In the genomic region with DNA sequence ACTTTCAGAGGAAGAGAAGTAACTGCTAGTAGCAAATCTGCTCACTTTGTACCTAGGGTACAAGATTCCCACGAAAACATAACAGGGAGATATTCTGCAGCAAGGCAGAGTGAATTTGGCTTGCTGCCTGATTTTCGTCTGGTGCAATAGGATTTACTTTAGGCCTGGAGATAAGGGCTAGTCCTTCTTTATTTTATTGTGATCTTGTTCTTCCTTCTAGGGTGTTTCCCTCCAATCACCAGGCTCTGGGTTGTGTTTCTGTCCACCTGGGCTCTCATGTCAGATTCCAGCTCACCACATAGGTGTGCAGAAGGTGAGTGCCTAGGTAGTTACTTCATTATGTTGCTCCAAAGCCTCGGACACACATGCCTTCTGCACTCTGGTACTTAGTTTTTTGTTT, we compare ENCODE assay signal across 22 cellular contexts.
"Had no signal": no experiment of that assay in that cellular context is flagged by ENCODE, and none has a peak within 500 bp of the region (broad histone marks: within the 10 kb centered on the region; RNA-seq: fewer than 3 reads in every experiment).

No MANE protein-coding gene starts in this region.

- ATAC-seq: activated CD8-positive, alpha-beta T cell treated with anti-CD3 and anti-CD28 coated beads for 36 hours; activated T-cell treated with anti-CD3 and anti-CD28 coated beads, Interleukin-2, amount 50 U/mL, for 4 hours; heart left ventricle; left cardiac atrium; stimulated activated naive CD8-positive, alpha-beta T cell treated with anti-CD3 and anti-CD28 coated beads, Interleukin-15, Interleukin-2, amounts not matched to agents 100 U/mL and 50 U/mL, for 24 hours had no signal

- H3K4me1 ChIP-seq: tibial artery had no signal

- H3K27me3 ChIP-seq: heart left ventricle, tibial artery had no signal

- H3K36me3 ChIP-seq: heart left ventricle, tibial artery had no signal

- DNase-seq: activated CD4-positive, alpha-beta T cell treated with anti-CD3 and anti-CD28 coated beads, Interleukin-2, amount 10 ng/mL, durations not matched to agents 24 days and 14 days; activated CD8-positive, alpha-beta T cell treated with anti-CD3 and anti-CD28 coated beads for 36 hours; activated naive CD4-positive, alpha-beta T cell treated with Interleukin-2 at 50 U/mL for 16 hours; activated naive CD8-positive, alpha-beta T cell treated with anti-CD3 and anti-CD28 coated beads for 36 hours; activated T-cell treated with anti-CD3 and anti-CD28 coated beads, Interleukin-2, amount 50 U/mL, for 4 hours; cerebellar nuclear complex; endodermal cell; heart left ventricle; islet precursor cell; left cardiac atrium; occipital lobe; stimulated activated CD4-positive, alpha-beta T cell treated with anti-CD3 and anti-CD28 coated beads, Interleukin-4, amount 100 ng/mL, for 4 hours; stimulated activated naive CD8-positive, alpha-beta T cell treated with anti-CD3 and anti-CD28 coated beads, Interleukin-15, Interleukin-2, amounts not matched to agents 100 U/mL and 50 U/mL, for 24 hours; substantia nigra; SW 1271; tibial artery had no signal

- H3K27ac ChIP-seq: coronary artery, heart left ventricle, tibial artery had no signal

- H3K36me3 Mint-ChIP-seq: activated naive CD8-positive, alpha-beta T cell treated with anti-CD3 and anti-CD28 coated beads for 36 hours; memory B cell had no signal

- H3K27ac Mint-ChIP-seq: activated CD4-positive, alpha-beta T cell treated with anti-CD3 and anti-CD28 coated beads, Interleukin-2, amount 10 ng/mL, durations not matched to agents 24 days and 14 days; activated CD8-positive, alpha-beta T cell treated with anti-CD3 and anti-CD28 coated beads for 36 hours; activated naive CD8-positive, alpha-beta T cell treated with anti-CD3 and anti-CD28 coated beads for 36 hours; activated T-helper 2 cell treated with anti-CD3 and anti-CD28 coated beads, Interferon-gamma antibody, Interleukin-2, Interleukin-4, amounts not matched to agents 10 μg/mL and 5 μg/mL and 100 μg/mL, durations not matched to agents 14 hours and 24 hours and 36 hours; endodermal cell; memory B cell; nephron; progenitor cell of endocrine pancreas had no signal

- H3K4me1 Mint-ChIP-seq: activated CD4-positive, alpha-beta T cell treated with anti-CD3 and anti-CD28 coated beads, Interleukin-2, amount 10 ng/mL, durations not matched to agents 24 days and 14 days; activated naive CD8-positive, alpha-beta T cell treated with anti-CD3 and anti-CD28 coated beads for 36 hours; memory B cell had no signal

- H3K4me3 Mint-ChIP-seq: activated CD4-positive, alpha-beta T cell treated with anti-CD3 and anti-CD28 coated beads, Interleukin-2, amount 10 ng/mL, durations not matched to agents 24 days and 14 days; activated CD8-positive, alpha-beta T cell treated with anti-CD3 and anti-CD28 coated beads for 36 hours; activated naive CD8-positive, alpha-beta T cell treated with anti-CD3 and anti-CD28 coated beads for 36 hours; activated T-cell treated with anti-CD3 and anti-CD28 coated beads, Interleukin-2, amount 50 U/mL, for 4 hours; endodermal cell; memory B cell; nephron had no signal

- H3K4me3 ChIP-seq: coronary artery, heart left ventricle, tibial artery had no signal

- H3K9me3 ChIP-seq: heart left ventricle, tibial artery had no signal

- H3K27me3 Mint-ChIP-seq: activated CD4-positive, alpha-beta T cell treated with anti-CD3 and anti-CD28 coated beads, Interleukin-2, amount 10 ng/mL, durations not matched to agents 24 days and 14 days; activated CD8-positive, alpha-beta T cell treated with anti-CD3 and anti-CD28 coated beads for 36 hours; activated naive CD8-positive, alpha-beta T cell treated with anti-CD3 and anti-CD28 coated beads for 36 hours; memory B cell had no signal

- FAIRE-seq: astrocyte had no signal

- H3K9me3 Mint-ChIP-seq: activated CD4-positive, alpha-beta T cell treated with anti-CD3 and anti-CD28 coated beads, Interleukin-2, amount 10 ng/mL, durations not matched to agents 24 days and 14 days; activated CD8-positive, alpha-beta T cell treated with anti-CD3 and anti-CD28 coated beads for 36 hours; activated naive CD8-positive, alpha-beta T cell treated with anti-CD3 and anti-CD28 coated beads for 36 hours; activated T-cell treated with anti-CD3 and anti-CD28 coated beads, Interleukin-2, amount 50 U/mL, for 4 hours; activated T-helper 2 cell treated with anti-CD3 and anti-CD28 coated beads, Interferon-gamma antibody, Interleukin-2, Interleukin-4, amounts not matched to agents 10 μg/mL and 5 μg/mL and 100 μg/mL, durations not matched to agents 14 hours and 24 hours and 36 hours; endodermal cell; nephron had no signal
